Comparison of ENCODE assay signal across 13 cellular contexts in genomic region chr16:48413291-48413690, GRCh38. TPM values are rescaled to one million over a fixed set of nuclear protein-coding genes. Genes with fewer than 3 reads are reported as not detected.
DNase-seq lines count a peak whose midpoint lies in the region; ATAC-seq and TF ChIP-seq lines count a peak whose summit lies in the region.
"Had no signal": no experiment of that assay in that cellular context is flagged by ENCODE, and none has a peak within 500 bp of the region (broad histone marks: within the 10 kb centered on the region; RNA-seq: fewer than 3 reads in every experiment).

No MANE protein-coding gene starts in this region.

- H3K4me3 ChIP-seq in endodermal cell (ENCODE audit: low read length): no peak overlapping the region
- H3K4me3 ChIP-seq: BLaER1 had no signal

- TF ChIP-seq CTCF in C4-2B (conservative IDR thresholded peaks at IDR 0.05): no peak
- TF ChIP-seq CTCF in RWPE1 (conservative IDR thresholded peaks at IDR 0.05; ENCODE audit: low read depth): no peak
- no peak for TF ChIP-seq CTCF in endodermal cell (conservative IDR thresholded peaks at IDR 0.05)
- no peak for TF ChIP-seq CTCF in natural killer cell (IDR thresholded peaks at IDR 0.05)

- H3K36me3 Mint-ChIP-seq in endodermal cell (ENCODE audit: low read depth) (no peaks in the 10 kb centered on the region), natural killer cell (no peaks in the 10 kb centered on the region)
- H3K36me3 Mint-ChIP-seq: IgD-negative memory B cell had no signal

- H3K36me3 ChIP-seq in endodermal cell (ENCODE audit: control insufficient read depth, insufficient read depth, low read length): no peaks in the 10 kb centered on the region
- H3K36me3 ChIP-seq: BLaER1 had no signal

- H3K4me1 ChIP-seq in endodermal cell (ENCODE audit: control insufficient read depth, insufficient read depth, low read length): no peaks in the 10 kb centered on the region
- H3K4me1 ChIP-seq: BLaER1 had no signal

- no peak overlapping the region for H3K9ac ChIP-seq in endodermal cell (ENCODE audit: extremely low read depth, low read length, poor library complexity, severe bottlenecking)
- H3K9ac ChIP-seq: BLaER1 had no signal

- peaks cover 19% of the 10 kb centered on the region for H3K9me3 Mint-ChIP-seq in endodermal cell
- no peaks in the 10 kb centered on the region for H3K9me3 Mint-ChIP-seq in natural killer cell
- H3K9me3 Mint-ChIP-seq: IgD-negative memory B cell had no signal

- H3K27ac ChIP-seq in C4-2B (peak overlapping the region; percentile 62), RWPE1 (peak overlapping the region; percentile 58), endodermal cell (ENCODE audit: low read depth, low read length) (no peak overlapping the region)
- H3K27ac ChIP-seq: BLaER1 had no signal

- 88 to 94% methylated on average over 1 to 2 of the region's 2 CpGs for WGBS in endodermal cell (ENCODE audit: insufficient coverage in 1 of 2, insufficient read length in 1 of 2), 2 experiments

- H3K9me3 ChIP-seq in endodermal cell (ENCODE audit: control insufficient read depth, low read length): no peaks in the 10 kb centered on the region

- CTCF ChIA-PET in RWPE1 (lab: Yijun Ruan, JAX): no interaction called here

- H3K4me1 Mint-ChIP-seq in endodermal cell (no peaks in the 10 kb centered on the region), natural killer cell (no peaks in the 10 kb centered on the region)
- H3K4me1 Mint-ChIP-seq: IgD-negative memory B cell had no signal

- no peak overlapping the region for H3K4me3 Mint-ChIP-seq in endodermal cell
- no peak overlapping the region for H3K4me3 Mint-ChIP-seq in natural killer cell
- H3K4me3 Mint-ChIP-seq: IgD-negative memory B cell had no signal

- H3K27me3 Mint-ChIP-seq in endodermal cell (ENCODE audit: insufficient read depth) (no peaks in the 10 kb centered on the region), natural killer cell (ENCODE audit: low read depth in 2 of 2) (peaks cover 0 to 3% of the 10 kb centered on the region in 2 donors)

- DNase-seq in DMS53 treated with DMSO at 0.1 percent for 48 hours (lab: John Stamatoyannopoulos, UW; ENCODE audit: unreplicated experiment) (peak; percentile 92), NCI-H510A (lab: John Stamatoyannopoulos, UW) (peak; percentile 57), RWPE1 (ENCODE audit: low spot score) (no peak), endodermal cell (no peak), natural killer cell (no peak)
- DNase-seq: GF-D8, NCI-H524, SHP77 treated with DMSO at 0.1 percent for 48 hours had no signal

- POLR2A ChIA-PET in RWPE1 (lab: Yijun Ruan, JAX; ENCODE audit: low non-redundant PET): interaction anchor here (0.6 kb wide), 1 partner anchor 1833 kb away, joined by 4 read pairs; no protein-coding TSS in a partner anchor

- ATAC-seq in natural killer cell (no peak), HG03442 (IDR thresholded peaks at IDR 0.05; ENCODE audit: unreplicated experiment) (no peak)
- ATAC-seq: HCT116 had no signal

- H3K27ac Mint-ChIP-seq in endodermal cell: no peak overlapping the region
- no peak overlapping the region for H3K27ac Mint-ChIP-seq in natural killer cell

- intact Hi-C loops in natural killer cell (cut with micrococcal nuclease): no loop called here

- H3K27me3 ChIP-seq in endodermal cell (ENCODE audit: control insufficient read depth, insufficient read depth, low read length, poor library complexity, severe bottlenecking): no peaks in the 10 kb centered on the region
- H3K27me3 ChIP-seq: BLaER1 had no signal

RNA-seq across cellular contexts. Expression of gene SIAH1, which starts 28.1 kb away (rescaled TPM):
- 10 to 100 TPM; 32.8 to 37.5 TPM for total RNA-seq in endodermal cell
- polyA plus RNA-seq in endodermal cell (2013, experiment 1 of 2): 49.0 TPM
- 44.0 TPM for polyA plus RNA-seq in endodermal cell (2013, experiment 2 of 2)
- 10 to 100 TPM; 52.9 to 57.7 (median 55.5) TPM for total RNA-seq in natural killer cell

Comparison
In these comparisons a context has a peak if more than half of its experiments do, and no peak if none do; other contexts are left out.
1. DNase-seq: peak in DMS53 treated with DMSO at 0.1 percent for 48 hours (single experiment) and NCI-H510A (single experiment); none in RWPE1 (single experiment), endodermal cell (single experiment) and natural killer cell (single experiment).